9 cellular contexts compared by ENCODE assay signal in genomic region chr2:201858781-201859180, GRCh38. TPM values are rescaled to one million over a fixed set of nuclear protein-coding genes. Genes with fewer than 3 reads are reported as not detected.
DNase-seq lines count a peak whose midpoint lies in the region; ATAC-seq, FAIRE-seq and TF ChIP-seq lines count a peak whose summit lies in the region.
"Had no signal": no experiment of that assay in that cellular context is flagged by ENCODE, and none has a peak within 500 bp of the region (broad histone marks: within the 10 kb centered on the region; RNA-seq: fewer than 3 reads in every experiment).

No MANE protein-coding gene starts in this region.

- H3K27me3 ChIP-seq in fibroblast of lung (ENCODE audit: control insufficient read depth, insufficient read depth, low read length) = no peaks in the 10 kb centered on the region
- no peaks in the 10 kb centered on the region for H3K27me3 ChIP-seq in sigmoid colon

- H3K4me2 ChIP-seq in fibroblast of lung (ENCODE audit: extremely low read depth, insufficient read depth, low read length) = no peak overlapping the region

- 4 to 9% methylated on average over 11 of the region's 11 CpGs for WGBS in sigmoid colon, 2 donors

- H3K9me3 ChIP-seq in fibroblast of lung (ENCODE audit: control insufficient read depth, insufficient read depth, low read depth, low read length) = no peaks in the 10 kb centered on the region
- H3K9me3 ChIP-seq in sigmoid colon = no peaks in the 10 kb centered on the region

- H3K27ac ChIP-seq in fibroblast of lung (ENCODE audit: insufficient read depth, low read length) (peak overlapping the region; percentile 39), sigmoid colon (peak overlapping the region in 3 of 4 donors; percentile 30 to 56 (median 48))

- H3K4me3 ChIP-seq in fibroblast of lung (replicated peaks in 1 of 4; ENCODE audit: control extremely low read depth in 1 of 4, insufficient read depth in 1 of 4, low read depth in 3 of 4, low read length in 4 of 4) (peak overlapping the region in 1 of 4 experiments; percentile 7), sigmoid colon (peak overlapping the region; percentile 13 to 34 (median 26))

- no peaks in the 10 kb centered on the region for H3K36me3 ChIP-seq in fibroblast of lung (ENCODE audit: control insufficient read depth, insufficient read depth, low read length)
- H3K36me3 ChIP-seq in sigmoid colon = no peaks in the 10 kb centered on the region

- no peaks in the 10 kb centered on the region for H3K79me2 ChIP-seq in fibroblast of lung (ENCODE audit: control insufficient read depth, insufficient read depth, low read length)

- H2AFZ ChIP-seq in fibroblast of lung (ENCODE audit: low read length) = no peak overlapping the region

- H4K20me1 ChIP-seq in fibroblast of lung (ENCODE audit: control insufficient read depth, extremely low read depth, insufficient read depth, low read length) = no peaks in the 10 kb centered on the region

- TF ChIP-seq POLR2A in sigmoid colon (IDR thresholded peaks at IDR 0.05) = no peak
- TF ChIP-seq POLR2A in GM12891 (IDR thresholded peaks at IDR 0.05; ENCODE audit: low read depth, low read length) = no peak

- H3K4me1 ChIP-seq in fibroblast of lung (ENCODE audit: control insufficient read depth, extremely low read depth, insufficient read depth, low read length) (peaks cover 36% of the 10 kb centered on the region), sigmoid colon (peaks cover 0 to 24% (median 11%) of the 10 kb centered on the region in 4 donors)

- no peak overlapping the region for H3K9ac ChIP-seq in fibroblast of lung (ENCODE audit: insufficient read depth, low read length)

- no peak for ATAC-seq in GM18907 (IDR thresholded peaks at IDR 0.05; ENCODE audit: unreplicated experiment)

- intact Hi-C loops in sigmoid colon (cut with DNase I) = loop anchor here (5.0 kb wide), 1 partner anchor 76 kb away; the partner anchor contains the start of gene ALS2

- peak; percentile 78 for DNase-seq in H4 (ENCODE audit: low spot score)
- DNase-seq in RPMI7951 (ENCODE audit: low read depth) = peak; percentile 86
- peak; percentile 75 to 94 for DNase-seq in fibroblast of lung (ENCODE audit: low read depth in 2 of 2)
- DNase-seq in sigmoid colon = peak; percentile 87
- DNase-seq in NCI-H345 treated with DMSO at 0.1 percent for 48 hours (lab: John Stamatoyannopoulos, UW; ENCODE audit: unreplicated experiment) = no peak
- DNase-seq in central memory CD4-positive, alpha-beta T cell = no peak
- no peak for DNase-seq in GM12891 (ENCODE audit: insufficient read length, low spot score)

- TF ChIP-seq CTCF in fibroblast of lung (conservative IDR thresholded peaks at IDR 0.05 in 1 of 2, IDR thresholded peaks at IDR 0.05 in 1 of 2; ENCODE audit: low read depth in 1 of 2, low read length in 2 of 2) (no peak), sigmoid colon (IDR thresholded peaks at IDR 0.05) (no peak)

- no peak for FAIRE-seq in GM12891 (lab: Jason Lieb, UNC)
- FAIRE-seq: colon had no signal

- TF ChIP-seq EP300 in sigmoid colon (IDR thresholded peaks at IDR 0.05) = peak in 2 of 4 donors; percentile 19 to 24

TF ChIP-seq in GM12891, 5 proteins besides CTCF, POLR2A, EP300 and RAD21:
- TF ChIP-seq PAX5 (IDR thresholded peaks at IDR 0.05; ENCODE audit: insufficient read depth, low read length, severe bottlenecking) (no peak), POU2F2 (IDR thresholded peaks at IDR 0.05; ENCODE audit: low read depth, low read length) (no peak), SPI1 (IDR thresholded peaks at IDR 0.05; ENCODE audit: low read depth, low read length) (no peak), TAF1 (IDR thresholded peaks at IDR 0.05; ENCODE audit: low read depth, low read length) (no peak)

RNA-seq across cellular contexts. Expression of gene CDK15, which starts 52.4 kb away (rescaled TPM):
- total RNA-seq in H4 (2014; rRNA removed; shearing (Covaris generic)) = 8.0 and 9.2 TPM in 2 replicates
- total RNA-seq in RPMI7951 (2014; rRNA removed; shearing (Covaris generic)) = 59.0 and 67.0 TPM in 2 replicates
- 1.3 and 5.1 TPM in 2 replicates for total RNA-seq in fibroblast of lung
- 2.3 and 6.0 TPM in 2 replicates for polyA plus RNA-seq in fibroblast of lung
- 2.1 and 6.0 TPM in 2 replicates for polyA plus RNA-seq in fibroblast of lung (2012)
- polyA minus RNA-seq in fibroblast of lung (ENCODE audit: low replicate concordance) = 6.0 and 7.2 TPM in 2 replicates
- under 1 TPM; 0.28 to 0.81 (median 0.60) TPM for total RNA-seq in sigmoid colon
- under 1 TPM in 2 of 3 donors, not detected in 1; 0.12 to 0.60 TPM for polyA plus RNA-seq in sigmoid colon
- polyA plus RNA-seq in GM12891 (2012; ENCODE audit: low read depth, missing spikeins) = 0.03 TPM

Comparison
In these comparisons a context has a peak if more than half of its experiments do, and no peak if none do; other contexts are left out.
1. DNase-seq: peak in H4 (single experiment), RPMI7951 (single experiment), fibroblast of lung (2 of 2) and sigmoid colon (single experiment); none in NCI-H345 treated with DMSO at 0.1 percent for 48 hours (single experiment), central memory CD4-positive, alpha-beta T cell (single experiment) and GM12891 (single experiment).